In the genomic region with DNA sequence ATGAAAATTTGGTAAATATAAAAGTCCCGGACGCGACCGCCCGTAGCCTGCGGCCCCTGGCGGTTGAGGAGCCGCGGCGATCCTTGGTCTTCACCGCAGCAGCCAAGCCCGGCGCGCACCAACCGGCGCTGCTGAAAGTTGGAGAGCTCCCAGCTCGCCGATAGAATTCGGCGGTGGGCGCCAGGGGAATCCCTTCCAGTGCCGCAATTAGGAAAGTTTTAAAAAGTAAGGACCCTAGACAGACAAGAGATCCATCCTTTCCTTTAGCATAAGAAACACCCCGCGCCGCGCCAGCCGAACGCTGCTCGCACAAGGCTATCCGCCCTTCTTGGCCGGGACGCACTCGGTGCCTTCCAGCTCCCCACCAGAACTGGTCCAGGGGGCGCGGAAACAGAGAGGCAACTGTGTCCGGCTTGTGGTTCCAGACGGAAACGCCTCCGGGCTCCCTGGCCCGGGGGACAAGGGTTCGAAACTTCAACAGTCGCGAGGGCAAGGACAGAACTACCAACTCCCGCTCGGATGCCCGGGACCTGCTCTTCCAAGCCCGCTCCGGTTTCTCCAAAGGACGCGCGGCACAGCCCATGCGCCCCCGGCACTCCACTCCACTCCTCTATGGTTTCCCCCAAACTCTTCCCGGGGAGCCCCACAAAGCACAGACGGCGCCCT, we compare ENCODE assay signal across 8 cellular contexts. TPM values are rescaled to one million over a fixed set of nuclear protein-coding genes. Genes with fewer than 3 reads are reported as not detected.
DNase-seq lines count a peak whose midpoint lies in the region; ATAC-seq and TF ChIP-seq lines count a peak whose summit lies in the region.

No MANE protein-coding gene starts in this region.

- peaks cover 12% of the 10 kb centered on the region for H3K4me1 ChIP-seq in GM23338 (ENCODE audit: insufficient read depth)
- peaks cover 10% of the 10 kb centered on the region for H3K4me1 ChIP-seq in effector memory CD4-positive, alpha-beta T cell (ENCODE audit: control insufficient read depth, insufficient read depth, low read length, poor library complexity, severe bottlenecking)
- H3K4me1 ChIP-seq in thyroid gland: peaks cover 0 to 19% of the 10 kb centered on the region in 2 donors

- H3K4me3 ChIP-seq in GM23338: peak overlapping the region; percentile 83
- H3K4me3 ChIP-seq in effector memory CD4-positive, alpha-beta T cell (ENCODE audit: insufficient read depth, low read depth, low read length, poor library complexity, severe bottlenecking): peak overlapping the region; percentile 39
- H3K4me3 ChIP-seq in thyroid gland (replicated peaks in 1 of 3): peak overlapping the region in 1 of 3 donors; percentile 60

- peak; percentile 74 for ATAC-seq in GM23338
- no peak for ATAC-seq in GM21423 (IDR thresholded peaks at IDR 0.05; ENCODE audit: unreplicated experiment)

- 1% methylated on average over 24 to 42 of the region's 56 CpGs for WGBS in thyroid gland, 2 donors

- H3K9me2 ChIP-seq in GM23338 (ENCODE audit: insufficient read depth): no peaks in the 10 kb centered on the region

- intact Hi-C loops in thyroid gland (cut with DNase I): no loop called here

- DNase-seq in EH (ENCODE audit: low read depth) (peak; percentile 27), GM23338 (ENCODE audit: low spot score) (peak; percentile 84), RWPE1 (ENCODE audit: low spot score) (peak; percentile 26), medulla oblongata (ENCODE audit: extremely low spot score) (peak; percentile 21), thyroid gland (peak; percentile 30 to 33), globus pallidus (ENCODE audit: low spot score) (no peak)
- no peak for DNase-seq in effector memory CD4-positive, alpha-beta T cell

- peaks cover 4% of the 10 kb centered on the region; the same call in 1 of the 2 replicates for H4K20me1 ChIP-seq in GM23338 (replicated peaks; ENCODE audit: insufficient read depth)

- H3K4me3 Mint-ChIP-seq in GM23338: peak overlapping the region; percentile 82

- peaks cover 17% of the 10 kb centered on the region for H3K4me1 Mint-ChIP-seq in GM23338

- H3K27me3 Mint-ChIP-seq in GM23338 (ENCODE audit: insufficient read depth, low read depth, poor library complexity): peaks cover 42% of the 10 kb centered on the region

- peaks cover 2% of the 10 kb centered on the region; the same call in 1 of the 3 replicates for H3K9me3 Mint-ChIP-seq in GM23338

- CTCF ChIA-PET in RWPE1 (lab: Yijun Ruan, JAX): interaction anchor here (0.6 to 0.7 kb wide), 2 partner anchors 686 to 966 kb away, joined by 3 to 6 read pairs; no protein-coding TSS in a partner anchor

- no peak for TF ChIP-seq POLR2A in thyroid gland (IDR thresholded peaks at IDR 0.05)

- H3K27ac Mint-ChIP-seq in GM23338: no peak overlapping the region

- peak overlapping the region; percentile 94 for H3K4me2 ChIP-seq in GM23338

- peak overlapping the region; percentile 98 for H2AFZ ChIP-seq in GM23338

- POLR2A ChIA-PET in RWPE1 (lab: Yijun Ruan, JAX; ENCODE audit: low non-redundant PET): no interaction called here

- H3K27me3 ChIP-seq in GM23338 (ENCODE audit: insufficient read depth): peaks cover 40% of the 10 kb centered on the region
- peaks cover 5% of the 10 kb centered on the region for H3K27me3 ChIP-seq in effector memory CD4-positive, alpha-beta T cell (replicated peaks; ENCODE audit: control insufficient read depth, insufficient read depth, low read length, poor library complexity, severe bottlenecking)
- H3K27me3 ChIP-seq in thyroid gland: no peaks in the 10 kb centered on the region

- H3K36me3 Mint-ChIP-seq in GM23338 (ENCODE audit: low read depth): no peaks in the 10 kb centered on the region

- peak; percentile 51 to 56 for TF ChIP-seq CTCF in GM23338 (conservative IDR thresholded peaks at IDR 0.05; ENCODE audit: low read depth in 2 of 2)
- peak; percentile 48 for TF ChIP-seq CTCF in RWPE1 (conservative IDR thresholded peaks at IDR 0.05; ENCODE audit: low read depth)
- peak in 1 of 6 experiments; percentile 33 for TF ChIP-seq CTCF in thyroid gland (IDR thresholded peaks at IDR 0.05)

- H3F3A ChIP-seq in GM23338 (replicated peaks; ENCODE audit: low read depth): no peaks in the 10 kb centered on the region

- no peaks in the 10 kb centered on the region for H3K36me3 ChIP-seq in GM23338 (ENCODE audit: insufficient read depth)
- no peaks in the 10 kb centered on the region for H3K36me3 ChIP-seq in effector memory CD4-positive, alpha-beta T cell (ENCODE audit: control insufficient read depth, insufficient read depth, low read length)
- H3K36me3 ChIP-seq in thyroid gland: no peaks in the 10 kb centered on the region

- no peaks in the 10 kb centered on the region for H3K9me3 ChIP-seq in effector memory CD4-positive, alpha-beta T cell (ENCODE audit: control insufficient read depth, low read length)
- no peaks in the 10 kb centered on the region for H3K9me3 ChIP-seq in thyroid gland

- H3K27ac ChIP-seq in GM23338 (ENCODE audit: low read depth) (no peak overlapping the region), RWPE1 (no peak overlapping the region), thyroid gland (no peak overlapping the region)
- H3K27ac ChIP-seq in effector memory CD4-positive, alpha-beta T cell (ENCODE audit: insufficient read depth, low read length, poor library complexity, severe bottlenecking): no peak overlapping the region

- H3K79me2 ChIP-seq in GM23338 (replicated peaks; ENCODE audit: insufficient read depth): peaks cover 5% of the 10 kb centered on the region; the same call in 1 of the 2 replicates

TF ChIP-seq in GM23338, 12 proteins besides CTCF, POLR2A, EP300 and RAD21 (continues in another document):
- no peak for TF ChIP-seq ZNF331 (CRISPR knock-in tag; IDR thresholded peaks at IDR 0.05; ENCODE audit: low read depth)
- no peak for TF ChIP-seq EZH2phosphoT487 (IDR thresholded peaks at IDR 0.05; ENCODE audit: unreplicated experiment)
- no peak for TF ChIP-seq ZNF114 (CRISPR knock-in tag; IDR thresholded peaks at IDR 0.05)
- no peak for TF ChIP-seq NANOG (IDR thresholded peaks at IDR 0.05; ENCODE audit: borderline replicate concordance)
- TF ChIP-seq EZH2 (IDR thresholded peaks at IDR 0.05; ENCODE audit: low read depth, unreplicated experiment): peak; percentile 3
- TF ChIP-seq, protein P1, sequence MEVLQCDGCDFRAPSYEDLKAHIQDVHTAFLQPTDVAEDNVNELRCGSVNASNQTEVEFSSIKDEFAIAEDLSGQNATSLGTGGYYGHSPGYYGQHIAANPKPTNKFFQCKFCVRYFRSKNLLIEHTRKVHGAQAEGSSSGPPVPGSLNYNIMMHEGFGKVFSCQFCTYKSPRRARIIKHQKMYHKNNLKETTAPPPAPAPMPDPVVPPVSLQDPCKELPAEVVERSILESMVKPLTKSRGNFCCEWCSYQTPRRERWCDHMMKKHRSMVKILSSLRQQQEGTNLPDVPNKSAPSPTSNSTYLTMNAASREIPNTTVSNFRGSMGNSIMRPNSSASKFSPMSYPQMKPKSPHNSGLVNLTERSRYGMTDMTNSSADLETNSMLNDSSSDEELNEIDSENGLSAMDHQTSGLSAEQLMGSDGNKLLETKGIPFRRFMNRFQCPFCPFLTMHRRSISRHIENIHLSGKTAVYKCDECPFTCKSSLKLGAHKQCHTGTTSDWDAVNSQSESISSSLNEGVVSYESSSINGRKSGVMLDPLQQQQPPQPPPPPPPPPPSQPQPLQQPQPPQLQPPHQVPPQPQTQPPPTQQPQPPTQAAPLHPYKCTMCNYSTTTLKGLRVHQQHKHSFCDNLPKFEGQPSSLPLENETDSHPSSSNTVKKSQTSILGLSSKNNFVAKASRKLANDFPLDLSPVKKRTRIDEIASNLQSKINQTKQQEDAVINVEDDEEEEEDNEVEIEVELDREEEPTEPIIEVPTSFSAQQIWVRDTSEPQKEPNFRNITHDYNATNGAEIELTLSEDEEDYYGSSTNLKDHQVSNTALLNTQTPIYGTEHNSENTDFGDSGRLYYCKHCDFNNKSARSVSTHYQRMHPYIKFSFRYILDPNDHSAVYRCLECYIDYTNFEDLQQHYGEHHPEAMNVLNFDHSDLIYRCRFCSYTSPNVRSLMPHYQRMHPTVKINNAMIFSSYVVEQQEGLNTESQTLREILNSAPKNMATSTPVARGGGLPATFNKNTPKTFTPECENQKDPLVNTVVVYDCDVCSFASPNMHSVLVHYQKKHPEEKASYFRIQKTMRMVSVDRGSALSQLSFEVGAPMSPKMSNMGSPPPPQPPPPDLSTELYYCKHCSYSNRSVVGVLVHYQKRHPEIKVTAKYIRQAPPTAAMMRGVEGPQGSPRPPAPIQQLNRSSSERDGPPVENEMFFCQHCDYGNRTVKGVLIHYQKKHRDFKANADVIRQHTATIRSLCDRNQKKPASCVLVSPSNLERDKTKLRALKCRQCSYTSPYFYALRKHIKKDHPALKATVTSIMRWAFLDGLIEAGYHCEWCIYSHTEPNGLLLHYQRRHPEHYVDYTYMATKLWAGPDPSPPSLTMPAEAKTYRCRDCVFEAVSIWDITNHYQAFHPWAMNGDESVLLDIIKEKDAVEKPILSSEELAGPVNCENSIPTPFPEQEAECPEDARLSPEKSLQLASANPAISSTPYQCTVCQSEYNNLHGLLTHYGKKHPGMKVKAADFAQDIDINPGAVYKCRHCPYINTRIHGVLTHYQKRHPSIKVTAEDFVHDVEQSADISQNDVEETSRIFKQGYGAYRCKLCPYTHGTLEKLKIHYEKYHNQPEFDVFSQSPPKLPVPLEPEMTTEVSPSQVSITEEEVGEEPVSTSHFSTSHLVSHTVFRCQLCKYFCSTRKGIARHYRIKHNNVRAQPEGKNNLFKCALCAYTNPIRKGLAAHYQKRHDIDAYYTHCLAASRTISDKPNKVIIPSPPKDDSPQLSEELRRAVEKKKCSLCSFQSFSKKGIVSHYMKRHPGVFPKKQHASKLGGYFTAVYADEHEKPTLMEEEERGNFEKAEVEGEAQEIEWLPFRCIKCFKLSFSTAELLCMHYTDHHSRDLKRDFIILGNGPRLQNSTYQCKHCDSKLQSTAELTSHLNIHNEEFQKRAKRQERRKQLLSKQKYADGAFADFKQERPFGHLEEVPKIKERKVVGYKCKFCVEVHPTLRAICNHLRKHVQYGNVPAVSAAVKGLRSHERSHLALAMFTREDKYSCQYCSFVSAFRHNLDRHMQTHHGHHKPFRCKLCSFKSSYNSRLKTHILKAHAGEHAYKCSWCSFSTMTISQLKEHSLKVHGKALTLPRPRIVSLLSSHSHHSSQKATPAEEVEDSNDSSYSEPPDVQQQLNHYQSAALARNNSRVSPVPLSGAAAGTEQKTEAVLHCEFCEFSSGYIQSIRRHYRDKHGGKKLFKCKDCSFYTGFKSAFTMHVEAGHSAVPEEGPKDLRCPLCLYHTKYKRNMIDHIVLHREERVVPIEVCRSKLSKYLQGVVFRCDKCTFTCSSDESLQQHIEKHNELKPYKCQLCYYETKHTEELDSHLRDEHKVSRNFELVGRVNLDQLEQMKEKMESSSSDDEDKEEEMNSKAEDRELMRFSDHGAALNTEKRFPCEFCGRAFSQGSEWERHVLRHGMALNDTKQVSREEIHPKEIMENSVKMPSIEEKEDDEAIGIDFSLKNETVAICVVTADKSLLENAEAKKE (CRISPR knock-in tag; IDR thresholded peaks at IDR 0.05): no peak

RNA-seq across cellular contexts. Expression of gene FAM78B, which starts 1.7 kb away (rescaled TPM):
- 4.6 and 5.8 TPM in 2 replicates for total RNA-seq in GM23338 (2014; rRNA removed; shearing (Covaris generic))
- 0.73 and 1.6 TPM in 2 replicates for polyA plus RNA-seq in GM23338 (2016; fragmentation: Nextera tagmentation; extraction: Ambion mirVana)
- total RNA-seq in thyroid gland: 1 to 10 TPM; 3.3 to 4.7 (median 3.8) TPM

Comparison
In these comparisons a context has a peak if more than half of its experiments do, and no peak if none do; other contexts are left out.
1. DNase-seq: peak in EH (single experiment), GM23338 (single experiment), RWPE1 (single experiment), medulla oblongata (single experiment) and thyroid gland (2 of 2); none in effector memory CD4-positive, alpha-beta T cell (0 of 3) and globus pallidus (single experiment).